Comparison of ENCODE assay signal across 1 cellular context in genomic region chr12:53340398-53340797, GRCh38.
TF ChIP-seq lines count a peak whose summit lies in the region.

No MANE protein-coding gene starts in this region.

TF ChIP-seq in GM12878, 131 proteins besides CTCF, POLR2A, EP300 and RAD21:
- TF ChIP-seq JUNB (IDR thresholded peaks at IDR 0.05) (peak; percentile 30; the same call in 1 of the 2 replicates), ELK1 (IDR thresholded peaks at IDR 0.05; ENCODE audit: low read depth, low read length) (no peak), RUNX3 (IDR thresholded peaks at IDR 0.05; ENCODE audit: low read length) (peak; percentile 73), EED (IDR thresholded peaks at IDR 0.05; ENCODE audit: low read depth) (peak; percentile 89), IKZF1 (conservative IDR thresholded peaks at IDR 0.05) (0 out of 2 replicates have a peak, but pooled peaks have one; percentile 17), NBN (IDR thresholded peaks at IDR 0.05) (no peak), PKNOX1 (IDR thresholded peaks at IDR 0.05) (no peak)
